ENCODE assay signal across 8 cellular contexts in the genomic region with DNA sequence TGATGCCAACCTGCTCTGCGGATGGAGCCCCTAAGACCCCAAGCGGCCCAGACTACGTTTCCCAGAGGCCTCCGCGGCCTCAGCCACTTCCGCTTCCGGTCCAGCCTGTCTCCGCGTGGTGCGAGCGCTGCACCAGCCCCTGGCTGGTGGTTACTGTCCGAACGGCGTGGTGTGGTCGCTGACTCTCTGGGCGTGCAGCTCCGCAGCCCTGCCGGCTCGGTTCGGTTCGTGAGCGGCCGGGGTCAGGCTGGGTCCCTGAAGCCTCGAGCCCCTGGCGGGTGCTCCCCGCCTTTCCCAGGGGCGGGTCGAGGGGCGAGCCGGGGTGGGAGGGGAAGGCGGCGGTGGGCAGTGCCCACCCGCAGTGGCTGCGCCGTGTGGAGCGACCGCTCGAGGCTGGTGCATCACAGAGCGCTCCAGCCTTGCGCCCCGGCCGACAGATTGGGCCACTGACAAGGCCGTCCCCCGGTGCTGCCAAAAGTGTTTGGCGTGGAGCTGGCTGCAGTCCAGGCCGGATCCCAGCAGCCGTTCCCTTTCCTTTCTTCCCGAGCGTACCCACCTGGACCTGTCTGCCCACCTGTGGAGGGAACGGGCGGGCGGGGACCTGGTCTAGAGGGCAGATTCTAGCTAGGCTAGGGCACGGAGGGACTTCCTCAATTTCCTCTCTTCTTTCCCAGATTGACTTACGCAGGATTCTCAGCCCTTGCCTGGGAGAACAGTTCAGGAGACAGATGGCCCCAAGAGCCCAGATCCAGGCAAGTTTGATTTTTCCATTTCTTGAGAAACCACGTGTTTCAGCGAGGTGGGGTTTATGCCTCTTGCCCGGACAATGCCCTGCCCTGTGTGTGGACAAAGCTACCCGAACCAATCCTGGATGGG. TPM values are rescaled to one million over a fixed set of nuclear protein-coding genes. Genes with fewer than 3 reads are reported as not detected.
A peak's percentile ranks its signal among the peaks of the same experiment; 100 is the strongest.
DNase-seq lines count a peak whose midpoint lies in the region; ATAC-seq and TF ChIP-seq lines count a peak whose summit lies in the region.

A gene (plus strand): TSS at position 116 of the 876 bp plus-strand sequence. CDS start 613 bp downstream, at position 729.

- H3K9me3 Mint-ChIP-seq in CD4-positive, CD25-positive, alpha-beta regulatory T cell: peaks cover 0 to 3% (median 0%) of the 10 kb centered on the region in 7 donors

- H3K27ac ChIP-seq in CD4-positive, CD25-positive, alpha-beta regulatory T cell (ENCODE audit: insufficient read depth, low read length, poor library complexity, severe bottlenecking): no peak within 1 kb of the TSS
- no peak within 1 kb of the TSS for H3K27ac ChIP-seq in OCI-LY3 (ENCODE audit: low read length)
- H3K27ac ChIP-seq in mucosa of rectum (ENCODE audit: low read depth in 2 of 2, low read length in 2 of 2): no peak within 1 kb of the TSS

- H3K4me2 ChIP-seq in OCI-LY3 (ENCODE audit: low read length): peak within 1 kb of the TSS; percentile 66

- peaks cover 17% of the 10 kb centered on the region for H3K36me3 ChIP-seq in CD4-positive, CD25-positive, alpha-beta regulatory T cell (ENCODE audit: control insufficient read depth, insufficient read depth, low read length)
- H3K36me3 ChIP-seq in OCI-LY3 (replicated peaks; ENCODE audit: low read depth, low read length) (peaks cover 9% of the 10 kb centered on the region), mucosa of rectum (ENCODE audit: control insufficient read depth in 2 of 2, insufficient read depth in 2 of 2, low read length in 2 of 2) (no peaks in the 10 kb centered on the region)

- peak within 1 kb of the TSS; percentile 66 for H3K4me3 ChIP-seq in CD4-positive, CD25-positive, alpha-beta regulatory T cell (ENCODE audit: low read depth, low read length)
- H3K4me3 ChIP-seq in OCI-LY3 (ENCODE audit: low read length): peak within 1 kb of the TSS; percentile 91
- H3K4me3 ChIP-seq in mucosa of rectum (ENCODE audit: low read length in 2 of 2): peak within 1 kb of the TSS; percentile 65 to 81

- H4K20me1 ChIP-seq in OCI-LY3 (ENCODE audit: insufficient read depth, low read length): no peaks in the 10 kb centered on the region

- H3K79me2 ChIP-seq in OCI-LY3 (ENCODE audit: low read length): peaks cover 5% of the 10 kb centered on the region; the same call in 1 of the 2 replicates

- peak within 1 kb of the TSS; percentile 89; the same call in 1 of the 2 replicates for H2AFZ ChIP-seq in OCI-LY3 (ENCODE audit: low read depth, low read length)

- H3K36me3 Mint-ChIP-seq in CD4-positive, CD25-positive, alpha-beta regulatory T cell: peaks cover 27% of the 10 kb centered on the region

- H3K27me3 ChIP-seq in CD4-positive, CD25-positive, alpha-beta regulatory T cell (ENCODE audit: control insufficient read depth, insufficient read depth, low read length): no peaks in the 10 kb centered on the region
- H3K27me3 ChIP-seq in OCI-LY3 (ENCODE audit: low read depth, low read length) (no peaks in the 10 kb centered on the region), mucosa of rectum (ENCODE audit: control insufficient read depth in 2 of 2, insufficient read depth in 2 of 2, low read length in 2 of 2) (peaks cover 0 to 2% of the 10 kb centered on the region in 2 donors)

- H3K4me3 Mint-ChIP-seq in CD4-positive, CD25-positive, alpha-beta regulatory T cell: peak within 1 kb of the TSS; percentile 85 to 90 (median 88)

- H3K27me3 Mint-ChIP-seq in CD4-positive, CD25-positive, alpha-beta regulatory T cell: no peaks in the 10 kb centered on the region

- ATAC-seq in CD4-positive, CD25-positive, alpha-beta regulatory T cell (ENCODE audit: low read depth in 2 of 2): peak; percentile 77 to 85
- ATAC-seq in GM19351 (IDR thresholded peaks at IDR 0.05; ENCODE audit: unreplicated experiment): peak; percentile 97
- peak; percentile 98 for ATAC-seq in HG03469 (IDR thresholded peaks at IDR 0.05; ENCODE audit: unreplicated experiment)
- peak; percentile 81 for ATAC-seq in esophagus mucosa

- peak; percentile 40 to 68 (median 53) for DNase-seq in CD4-positive, CD25-positive, alpha-beta regulatory T cell
- DNase-seq in activated T-cell treated with anti-CD3 and anti-CD28 coated beads, Interleukin-2, amount 50 U/mL, for 1 hour: peak; percentile 70
- peak; percentile 38 to 49 for DNase-seq in stimulated activated CD8-positive, alpha-beta memory T cell treated with anti-CD3 and anti-CD28 coated beads, Interleukin-4, amount 100 ng/mL, for 4 hours (ENCODE audit: low read depth in 2 of 2, low spot score in 1 of 2)

- no peak for TF ChIP-seq CTCF in OCI-LY3 (IDR thresholded peaks at IDR 0.05; ENCODE audit: low read depth, low read length)

- H3K9ac ChIP-seq in OCI-LY3 (ENCODE audit: low read length) (peak within 1 kb of the TSS; percentile 71), mucosa of rectum (ENCODE audit: low read depth in 1 of 2, low read length in 2 of 2) (peak within 1 kb of the TSS; percentile 65 to 75)

- peaks cover 20 to 28% (median 24%) of the 10 kb centered on the region in 4 donors for H3K4me1 Mint-ChIP-seq in CD4-positive, CD25-positive, alpha-beta regulatory T cell

- no peaks in the 10 kb centered on the region for H3K9me3 ChIP-seq in CD4-positive, CD25-positive, alpha-beta regulatory T cell (ENCODE audit: control insufficient read depth in 2 of 2, low read length in 2 of 2)
- H3K9me3 ChIP-seq in OCI-LY3 (ENCODE audit: insufficient read depth, low read length) (no peaks in the 10 kb centered on the region), mucosa of rectum (ENCODE audit: control insufficient read depth in 2 of 2, low read length in 2 of 2) (no peaks in the 10 kb centered on the region)

- H3K4me1 ChIP-seq in CD4-positive, CD25-positive, alpha-beta regulatory T cell (ENCODE audit: control insufficient read depth, insufficient read depth, low read length, poor library complexity, severe bottlenecking): peaks cover 10% of the 10 kb centered on the region
- H3K4me1 ChIP-seq in OCI-LY3 (ENCODE audit: low read length): peaks cover 4% of the 10 kb centered on the region; the same call in 1 of the 2 replicates
- H3K4me1 ChIP-seq in mucosa of rectum (ENCODE audit: control insufficient read depth in 2 of 2, insufficient read depth in 2 of 2, low read length in 2 of 2): peaks cover 0 to 7% of the 10 kb centered on the region in 2 donors

- peak within 1 kb of the TSS; percentile 74 to 85 (median 80) for H3K27ac Mint-ChIP-seq in CD4-positive, CD25-positive, alpha-beta regulatory T cell

RNA-seq across cellular contexts. Expression of the gene that starts here (rescaled TPM):
- 2.0 TPM for total RNA-seq in CD4-positive, CD25-positive, alpha-beta regulatory T cell
- polyA plus RNA-seq in CD4-positive, CD25-positive, alpha-beta regulatory T cell: 1 to 10 TPM; 1.4 to 6.9 (median 3.8) TPM
- total RNA-seq in esophagus mucosa: 2.5 TPM
